ENCODE assay signal across 31 cellular contexts in the genomic region with DNA sequence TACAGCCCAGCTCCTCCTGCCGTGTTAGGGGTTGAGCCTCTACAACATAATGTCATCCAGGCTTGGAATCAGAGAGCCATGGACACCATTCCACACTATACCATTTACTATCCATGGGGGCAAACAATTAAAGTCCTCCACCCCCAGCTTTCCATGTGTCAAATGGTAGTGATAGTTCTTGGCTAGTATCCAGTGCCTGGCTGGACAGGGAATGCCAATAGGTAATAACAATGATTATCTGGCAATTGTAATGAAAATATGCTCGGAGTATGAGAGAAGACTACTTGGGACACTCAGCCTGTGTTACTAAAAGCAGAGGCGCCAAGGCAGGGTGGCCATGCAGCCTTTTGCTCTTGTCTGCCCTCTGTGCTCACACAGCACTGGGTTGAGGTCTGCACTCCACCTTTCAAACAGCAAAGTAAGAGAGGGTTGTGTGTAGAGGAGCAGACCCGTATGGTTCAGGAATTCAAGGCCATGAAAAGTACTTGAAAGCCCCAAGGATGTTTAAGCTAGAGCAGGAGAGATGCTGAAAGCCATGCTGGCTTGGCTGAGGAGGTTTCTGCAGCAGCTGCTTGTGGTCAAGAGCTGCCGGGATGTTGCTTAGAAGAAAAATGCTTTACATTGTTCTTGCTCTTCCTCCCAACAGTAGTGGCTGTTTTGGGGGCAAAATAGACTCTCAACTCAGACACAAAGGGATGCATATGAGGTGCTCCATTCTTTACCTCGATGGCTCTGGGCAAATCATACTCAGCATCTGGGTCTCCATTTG. TPM values are rescaled to one million over a fixed set of nuclear protein-coding genes. Genes with fewer than 3 reads are reported as not detected.
"Had no signal": no experiment of that assay in that cellular context is flagged by ENCODE, and none has a peak within 500 bp of the region (broad histone marks: within the 10 kb centered on the region; RNA-seq: fewer than 3 reads in every experiment).

No MANE protein-coding gene starts in this region.

- H3K4me3 ChIP-seq: stomach, thyroid gland had no signal

- H3K27me3 Mint-ChIP-seq: stimulated activated memory B cell treated with anti-CD40 and anti-IgM and Interleukin-4, amounts not matched to agents 10 μg/mL and 1 μg/mL and 100 μg/mL, for 72 hours had no signal

- FAIRE-seq: endothelial cell of umbilical vein, small intestine had no signal

- H3K4me3 Mint-ChIP-seq: activated naive CD4-positive, alpha-beta T cell treated with anti-CD3 and anti-CD28 coated beads, Interleukin-2, amount 50 U/mL, for 24 hours; activated naive CD8-positive, alpha-beta T cell treated with anti-CD3 and anti-CD28 coated beads, Interleukin-2, amount 50 U/mL, for 24 hours; activated T-helper 1 cell treated with anti-CD3 and anti-CD28 coated beads, Interleukin-12 subunit alpha, Interleukin-12 subunit beta, Interleukin-2, Interleukin-4 antibody, amounts not matched to agents 30 ng/mL and 10 ng/mL and 1 ng/mL, durations not matched to agents 14 hours and 24 hours and 36 hours; immature natural killer cell; natural killer cell; stimulated activated memory B cell treated with anti-CD40 and anti-IgM and Interleukin-4, amounts not matched to agents 10 μg/mL and 1 μg/mL and 100 μg/mL, for 72 hours; T-helper 17 cell had no signal

- H3K9me3 ChIP-seq: thyroid gland had no signal

- H3K4me1 ChIP-seq: stomach, thyroid gland had no signal

- H3K27ac Mint-ChIP-seq: activated naive CD4-positive, alpha-beta T cell treated with anti-CD3 and anti-CD28 coated beads, Interleukin-2, amount 50 U/mL, for 24 hours; activated naive CD8-positive, alpha-beta T cell treated with anti-CD3 and anti-CD28 coated beads, Interleukin-2, amount 50 U/mL, for 24 hours; activated T-helper 1 cell treated with anti-CD3 and anti-CD28 coated beads, Interleukin-12 subunit alpha, Interleukin-12 subunit beta, Interleukin-2, Interleukin-4 antibody, amounts not matched to agents 30 ng/mL and 10 ng/mL and 1 ng/mL, durations not matched to agents 14 hours and 24 hours and 36 hours; immature natural killer cell; natural killer cell; stimulated activated memory B cell treated with anti-CD40 and anti-IgM and Interleukin-4, amounts not matched to agents 10 μg/mL and 1 μg/mL and 100 μg/mL, for 72 hours; T-helper 17 cell had no signal

- H3K36me3 ChIP-seq: brain microvascular endothelial cell, thyroid gland, WERI-Rb-1 had no signal

- H3K4me1 Mint-ChIP-seq: activated naive CD4-positive, alpha-beta T cell treated with anti-CD3 and anti-CD28 coated beads, Interleukin-2, amount 50 U/mL, for 24 hours; activated naive CD8-positive, alpha-beta T cell treated with anti-CD3 and anti-CD28 coated beads, Interleukin-2, amount 50 U/mL, for 24 hours; immature natural killer cell; natural killer cell; stimulated activated memory B cell treated with anti-CD40 and anti-IgM and Interleukin-4, amounts not matched to agents 10 μg/mL and 1 μg/mL and 100 μg/mL, for 72 hours; T-helper 17 cell had no signal

- DNase-seq: activated CD4-positive, alpha-beta T cell treated with anti-CD3 and anti-CD28 coated beads for 48 hours; activated CD4-positive, alpha-beta T cell treated with anti-CD3 and anti-CD28 coated beads, Interleukin-2, amount 50 U/mL, for 48 hours; activated CD8-positive, alpha-beta memory T cell treated with anti-CD3 and anti-CD28 coated beads, Interleukin-2, amount 50 U/mL, for 4 hours; activated gamma-delta T cell treated with Interleukin-2 at 50 U/mL for 16 hours; activated naive CD8-positive, alpha-beta T cell treated with anti-CD3 and anti-CD28 coated beads, Interleukin-2, amount 50 U/mL, for 24 hours; activated T-cell treated with anti-CD3 and anti-CD28 coated beads, Interleukin-2, amount 50 U/mL, for 1 hour; brain microvascular endothelial cell; foreskin fibroblast; head of caudate nucleus; hypothalamus; immature natural killer cell; midbrain; natural killer cell; right cardiac atrium; small intestine; stimulated activated CD4-positive, alpha-beta T cell treated with anti-CD3 and anti-CD28 coated beads, Interleukin-1b, Interleukin-23, amount 100 ng/mL, for 48 hours; stimulated activated CD4-positive, alpha-beta T cell treated with anti-CD3 and anti-CD28 coated beads, Interleukin-4, amount 100 ng/mL, for 4 hours; stimulated activated CD8-positive, alpha-beta memory T cell treated with anti-CD3 and anti-CD28 coated beads, Interleukin-4, amount 100 ng/mL, for 48 hours; stomach; SW 1271; T-helper 17 cell; T1000; thyroid gland; WERI-Rb-1 had no signal

- ATAC-seq: activated CD4-positive, CD25-positive, alpha-beta regulatory T cell treated with anti-CD3 and anti-CD28 coated beads, Interleukin-2, amount 50 U/mL, for 24 hours; activated naive CD8-positive, alpha-beta T cell treated with anti-CD3 and anti-CD28 coated beads, Interleukin-2, amount 50 U/mL, for 24 hours; natural killer cell; right cardiac atrium; stimulated activated memory B cell treated with anti-CD40 and anti-IgM and Interleukin-4, amounts not matched to agents 10 μg/mL and 1 μg/mL and 100 μg/mL, for 72 hours; T-helper 17 cell had no signal

- H3K27ac ChIP-seq: brain microvascular endothelial cell, stomach, thyroid gland, WERI-Rb-1 had no signal

- H3K27me3 ChIP-seq: brain microvascular endothelial cell, thyroid gland had no signal

RNA-seq across cellular contexts. Expression of gene SERPINA3, which starts 10.6 kb away (rescaled TPM):
- total RNA-seq: activated CD8-positive, alpha-beta memory T cell treated with anti-CD3 and anti-CD28 coated beads for 36 hours; activated T-helper 1 cell treated with anti-CD3 and anti-CD28 coated beads, Interleukin-12 subunit alpha, Interleukin-12 subunit beta, Interleukin-2, Interleukin-4 antibody, amounts not matched to agents 30 ng/mL and 10 ng/mL and 1 ng/mL, durations not matched to agents 14 hours and 24 hours and 36 hours; endothelial cell of umbilical vein; natural killer cell; T-helper 17 cell had no signal
- polyA plus RNA-seq: endothelial cell of umbilical vein, immature natural killer cell had no signal

RNA-seq across cellular contexts. Expression of gene SERPINA5, which starts 41.6 kb away (rescaled TPM):
- total RNA-seq: activated CD8-positive, alpha-beta memory T cell treated with anti-CD3 and anti-CD28 coated beads for 36 hours; activated T-helper 1 cell treated with anti-CD3 and anti-CD28 coated beads, Interleukin-12 subunit alpha, Interleukin-12 subunit beta, Interleukin-2, Interleukin-4 antibody, amounts not matched to agents 30 ng/mL and 10 ng/mL and 1 ng/mL, durations not matched to agents 14 hours and 24 hours and 36 hours; endothelial cell of umbilical vein; fibroblast of lung; natural killer cell; T-helper 17 cell had no signal
- polyA plus RNA-seq: fibroblast of lung, immature natural killer cell had no signal
